1 cellular context compared by ENCODE assay signal in the genomic region with DNA sequence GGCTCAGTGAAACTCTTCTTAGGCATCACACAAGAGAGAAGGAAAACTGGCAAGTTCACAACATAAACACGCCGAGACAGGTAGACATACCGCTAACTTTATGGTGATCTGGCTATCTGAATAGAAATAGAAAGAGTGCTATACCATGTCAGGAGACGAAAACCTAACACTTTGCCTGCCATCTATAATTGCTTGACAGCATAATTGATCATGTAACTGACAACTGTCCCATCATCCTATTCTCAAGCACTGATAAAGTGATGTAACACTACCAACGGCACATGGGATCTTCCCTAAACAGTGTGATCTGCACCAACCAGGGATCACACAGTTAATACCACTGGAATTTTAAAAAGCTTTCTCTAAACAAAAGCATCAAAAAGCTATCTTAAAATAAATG.
TF ChIP-seq lines count a peak whose summit lies in the region.

No MANE protein-coding gene starts in this region.

TF ChIP-seq in A549, 52 proteins besides CTCF, POLR2A, EP300 and RAD21 (continued from another document):
- TF ChIP-seq TFCP2L1 (CRISPR knock-in tag; IDR thresholded peaks at IDR 0.05), result no peak
- no peak for TF ChIP-seq RCOR1 (IDR thresholded peaks at IDR 0.05; ENCODE audit: low read depth, low read length)
- TF ChIP-seq, protein P1, sequence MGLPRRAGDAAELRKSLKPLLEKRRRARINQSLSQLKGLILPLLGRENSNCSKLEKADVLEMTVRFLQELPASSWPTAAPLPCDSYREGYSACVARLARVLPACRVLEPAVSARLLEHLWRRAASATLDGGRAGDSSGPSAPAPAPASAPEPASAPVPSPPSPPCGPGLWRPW (IDR thresholded peaks at IDR 0.05), result no peak
- TF ChIP-seq, protein P2, sequence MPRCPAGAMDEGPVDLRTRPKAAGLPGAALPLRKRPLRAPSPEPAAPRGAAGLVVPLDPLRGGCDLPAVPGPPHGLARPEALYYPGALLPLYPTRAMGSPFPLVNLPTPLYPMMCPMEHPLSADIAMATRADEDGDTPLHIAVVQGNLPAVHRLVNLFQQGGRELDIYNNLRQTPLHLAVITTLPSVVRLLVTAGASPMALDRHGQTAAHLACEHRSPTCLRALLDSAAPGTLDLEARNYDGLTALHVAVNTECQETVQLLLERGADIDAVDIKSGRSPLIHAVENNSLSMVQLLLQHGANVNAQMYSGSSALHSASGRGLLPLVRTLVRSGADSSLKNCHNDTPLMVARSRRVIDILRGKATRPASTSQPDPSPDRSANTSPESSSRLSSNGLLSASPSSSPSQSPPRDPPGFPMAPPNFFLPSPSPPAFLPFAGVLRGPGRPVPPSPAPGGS (IDR thresholded peaks at IDR 0.05), result no peak
